In the genomic region with DNA sequence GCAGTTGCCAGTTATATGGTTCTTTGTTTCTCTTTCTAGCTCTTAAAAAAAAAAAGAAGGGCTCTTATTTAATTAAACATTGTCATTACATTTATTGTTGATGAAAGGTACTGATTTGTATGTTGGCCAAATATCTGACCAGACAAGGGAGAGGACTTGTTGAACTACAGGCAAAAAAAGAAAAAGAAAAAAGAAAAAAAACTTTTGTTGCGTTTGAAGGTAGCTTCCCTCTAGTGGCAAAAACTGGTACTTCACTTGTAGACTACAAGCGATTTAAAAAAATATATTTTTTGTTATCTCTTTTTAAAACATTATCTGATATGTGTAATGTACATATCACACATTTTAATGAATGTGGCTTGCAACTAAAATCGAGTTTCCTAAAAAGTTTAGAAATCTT, we compare ENCODE assay signal across 1 cellular context.
A peak's percentile ranks its signal among the peaks of the same experiment; 100 is the strongest.
TF ChIP-seq lines count a peak whose summit lies in the region.

No MANE protein-coding gene starts in this region.

TF ChIP-seq in GM12878, 131 proteins besides CTCF, POLR2A, EP300 and RAD21:
- TF ChIP-seq, protein P1, sequence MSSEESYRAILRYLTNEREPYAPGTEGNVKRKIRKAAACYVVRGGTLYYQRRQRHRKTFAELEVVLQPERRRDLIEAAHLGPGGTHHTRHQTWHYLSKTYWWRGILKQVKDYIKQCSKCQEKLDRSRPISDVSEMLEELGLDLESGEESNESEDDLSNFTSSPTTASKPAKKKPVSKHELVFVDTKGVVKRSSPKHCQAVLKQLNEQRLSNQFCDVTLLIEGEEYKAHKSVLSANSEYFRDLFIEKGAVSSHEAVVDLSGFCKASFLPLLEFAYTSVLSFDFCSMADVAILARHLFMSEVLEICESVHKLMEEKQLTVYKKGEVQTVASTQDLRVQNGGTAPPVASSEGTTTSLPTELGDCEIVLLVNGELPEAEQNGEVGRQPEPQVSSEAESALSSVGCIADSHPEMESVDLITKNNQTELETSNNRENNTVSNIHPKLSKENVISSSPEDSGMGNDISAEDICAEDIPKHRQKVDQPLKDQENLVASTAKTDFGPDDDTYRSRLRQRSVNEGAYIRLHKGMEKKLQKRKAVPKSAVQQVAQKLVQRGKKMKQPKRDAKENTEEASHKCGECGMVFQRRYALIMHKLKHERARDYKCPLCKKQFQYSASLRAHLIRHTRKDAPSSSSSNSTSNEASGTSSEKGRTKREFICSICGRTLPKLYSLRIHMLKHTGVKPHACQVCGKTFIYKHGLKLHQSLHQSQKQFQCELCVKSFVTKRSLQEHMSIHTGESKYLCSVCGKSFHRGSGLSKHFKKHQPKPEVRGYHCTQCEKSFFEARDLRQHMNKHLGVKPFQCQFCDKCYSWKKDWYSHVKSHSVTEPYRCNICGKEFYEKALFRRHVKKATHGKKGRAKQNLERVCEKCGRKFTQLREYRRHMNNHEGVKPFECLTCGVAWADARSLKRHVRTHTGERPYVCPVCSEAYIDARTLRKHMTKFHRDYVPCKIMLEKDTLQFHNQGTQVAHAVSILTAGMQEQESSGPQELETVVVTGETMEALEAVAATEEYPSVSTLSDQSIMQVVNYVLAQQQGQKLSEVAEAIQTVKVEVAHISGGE (CRISPR knock-in tag; IDR thresholded peaks at IDR 0.05), result no peak
- 0 out of 2 replicates have a peak, but pooled peaks have one; percentile 58 for TF ChIP-seq ZNF384 (IDR thresholded peaks at IDR 0.05; ENCODE audit: borderline replicate concordance, low read depth, low read length)
